1 cellular context compared by ENCODE assay signal in genomic region chr3:44321335-44321734, GRCh38.
TF ChIP-seq lines count a peak whose summit lies in the region.

No MANE protein-coding gene starts in this region.

TF ChIP-seq in liver, 16 proteins besides CTCF, POLR2A, EP300 and RAD21 (continued from another document):
- peak; percentile 70 for TF ChIP-seq FOXA1 (IDR thresholded peaks at IDR 0.05)
